ENCODE assay signal across 13 cellular contexts in genomic region chr6:16524380-16524707, GRCh38.
A peak's percentile ranks its signal among the peaks of the same experiment; 100 is the strongest.
DNase-seq lines count a peak whose midpoint lies in the region; ATAC-seq, FAIRE-seq and TF ChIP-seq lines count a peak whose summit lies in the region.
"Had no signal": no experiment of that assay in that cellular context is flagged by ENCODE, and none has a peak within 500 bp of the region (broad histone marks: within the 10 kb centered on the region; RNA-seq: fewer than 3 reads in every experiment).

No MANE protein-coding gene starts in this region.

- H3K23me2 ChIP-seq in H9 (ENCODE audit: insufficient read length, low read depth, low read length, poor library complexity, severe bottlenecking): no peaks in the 10 kb centered on the region

- H3K79me1 ChIP-seq in H9 (ENCODE audit: insufficient read depth, low read depth, low read length, poor library complexity, severe bottlenecking): no peaks in the 10 kb centered on the region

- H3K27me3 Mint-ChIP-seq in astrocyte (ENCODE audit: low read depth, unreplicated experiment) (no peaks in the 10 kb centered on the region), nephron progenitor cell (ENCODE audit: low read depth, poor library complexity) (no peaks in the 10 kb centered on the region), H9 (ENCODE audit: low read depth) (no peaks in the 10 kb centered on the region)
- H3K27me3 Mint-ChIP-seq: memory B cell had no signal

- no peaks in the 10 kb centered on the region for H3K9me3 ChIP-seq in astrocyte (ENCODE audit: insufficient read depth, low read depth, low read length)
- H3K9me3 ChIP-seq in H9 (ENCODE audit: control insufficient read depth, low read depth, low read length): no peaks in the 10 kb centered on the region
- no peaks in the 10 kb centered on the region for H3K9me3 ChIP-seq in gastrocnemius medialis
- H3K9me3 ChIP-seq: esophagus squamous epithelium, upper lobe of left lung had no signal

- FAIRE-seq in astrocyte (lab: Jason Lieb, UNC): peak; percentile 23

- no peak overlapping the region for H2BK12ac ChIP-seq in H9 (ENCODE audit: insufficient read length, low read depth, low read length)

- ATAC-seq in gastrocnemius medialis: no peak
- no peak for ATAC-seq in GM18868 (IDR thresholded peaks at IDR 0.05; ENCODE audit: unreplicated experiment)

- no peak overlapping the region for H2BK5ac ChIP-seq in H9 (ENCODE audit: insufficient read length, low read length)

- H3K56ac ChIP-seq in H9 (ENCODE audit: insufficient read length, low read depth, low read length): no peak overlapping the region

- H3K36me3 Mint-ChIP-seq in astrocyte (ENCODE audit: low read depth, unreplicated experiment) (peaks cover 13% of the 10 kb centered on the region), nephron progenitor cell (ENCODE audit: low read depth) (peaks cover 3% of the 10 kb centered on the region), H9 (ENCODE audit: insufficient read depth in 1 of 3, low read depth in 3 of 3) (no peaks in the 10 kb centered on the region)

- H3K14ac ChIP-seq in H9 (ENCODE audit: insufficient read depth, low read length): no peak overlapping the region

- no peak overlapping the region for H2AK5ac ChIP-seq in H9 (ENCODE audit: insufficient read length, low read length)

- H4K20me1 ChIP-seq in astrocyte (ENCODE audit: insufficient read depth, low read length): no peaks in the 10 kb centered on the region
- no peaks in the 10 kb centered on the region for H4K20me1 ChIP-seq in H9 (ENCODE audit: control insufficient read depth, insufficient read depth, insufficient read length)

- no peak overlapping the region for H3T11ph ChIP-seq in H9 (ENCODE audit: low read length)

- H3K9me3 Mint-ChIP-seq in astrocyte (ENCODE audit: unreplicated experiment) (no peaks in the 10 kb centered on the region), nephron progenitor cell (peaks cover 4% of the 10 kb centered on the region), H9 (no peaks in the 10 kb centered on the region)

- no peak for TF ChIP-seq POLR2A in gastrocnemius medialis (IDR thresholded peaks at IDR 0.05)

- H3K4me2 ChIP-seq in astrocyte (ENCODE audit: low read length): peak overlapping the region; percentile 63
- H3K4me2 ChIP-seq in H9 (ENCODE audit: insufficient read depth, insufficient read length, low read length): no peak overlapping the region

- H3K79me2 ChIP-seq in astrocyte (ENCODE audit: insufficient read depth, low read length): peaks cover 2% of the 10 kb centered on the region
- H3K79me2 ChIP-seq in H9 (ENCODE audit: insufficient read depth, low read length): no peaks in the 10 kb centered on the region

- H2BK120ac ChIP-seq in H9 (ENCODE audit: low read depth, low read length, poor library complexity, severe bottlenecking): no peak overlapping the region

- no peak overlapping the region for H2BK15ac ChIP-seq in H9 (ENCODE audit: low read depth, low read length)

- H3K4me1 Mint-ChIP-seq in astrocyte (ENCODE audit: low read depth, unreplicated experiment) (peaks cover 28% of the 10 kb centered on the region), nephron progenitor cell (peaks cover 10% of the 10 kb centered on the region), H9 (peaks cover 8% of the 10 kb centered on the region in 2 experiments)
- H3K4me1 Mint-ChIP-seq: memory B cell had no signal

- H3K23ac ChIP-seq in H9 (ENCODE audit: insufficient read length, low read depth, low read length): no peak overlapping the region

- H3K18ac ChIP-seq in H9 (ENCODE audit: insufficient read length, low read depth, low read length): no peak overlapping the region

- in situ Hi-C loops in gastrocnemius medialis (cut with MboI; ENCODE audit: low sequenced_read_pairs in 4 of 4): loop anchor here in 2 of 4 donors (25.0 kb wide), 1 partner anchor 438 kb away; no protein-coding TSS in a partner anchor

- H4K8ac ChIP-seq in H9 (replicated peaks; ENCODE audit: insufficient read length, low read depth, low read length): no peak overlapping the region

- no peak overlapping the region for H3K4me3 Mint-ChIP-seq in astrocyte (ENCODE audit: unreplicated experiment)
- H3K4me3 Mint-ChIP-seq in nephron progenitor cell: no peak overlapping the region
- no peak overlapping the region for H3K4me3 Mint-ChIP-seq in H9
- H3K4me3 Mint-ChIP-seq: memory B cell had no signal

- peak; percentile 40 for DNase-seq in activated CD4-positive, alpha-beta T cell treated with anti-CD3 and anti-CD28 coated beads for 48 hours
- no peak for DNase-seq in activated CD4-positive, alpha-beta T cell treated with anti-CD3 and anti-CD28 coated beads, Interleukin-2, amount 50 U/mL, for 1 hour
- DNase-seq in HT1080 (ENCODE audit: low read depth) (peak; percentile 29), astrocyte (ENCODE audit: low read depth) (peak; percentile 94), nephron progenitor cell (no peak), H9 (no peak), gastrocnemius medialis (no peak)
- DNase-seq: cortex of kidney, esophagus squamous epithelium, NCI-H2171 treated with DMSO at 0.1 percent for 48 hours, upper lobe of left lung had no signal

- H4K91ac ChIP-seq in H9 (ENCODE audit: insufficient read length, low read depth, low read length): no peak overlapping the region

- H3K9ac ChIP-seq in astrocyte (ENCODE audit: low read length) (peak overlapping the region; percentile 85), H9 (ENCODE audit: extremely low read depth, insufficient read length, low read length) (no peak overlapping the region)

- H2BK20ac ChIP-seq in H9 (ENCODE audit: low read depth, low read length, poor library complexity, severe bottlenecking): no peak overlapping the region

- H2AFZ ChIP-seq in astrocyte (ENCODE audit: low read depth, low read length) (no peak overlapping the region), H9 (ENCODE audit: low read length) (no peak overlapping the region)

- no peak overlapping the region for H3K4me3 ChIP-seq in astrocyte (ENCODE audit: insufficient read depth, low read depth, low read length)
- no peak overlapping the region for H3K4me3 ChIP-seq in gastrocnemius medialis
- H3K4me3 ChIP-seq: esophagus squamous epithelium, upper lobe of left lung had no signal

- H3K27ac Mint-ChIP-seq in astrocyte (ENCODE audit: unreplicated experiment): peak overlapping the region; percentile 98
- peak overlapping the region; percentile 13 for H3K27ac Mint-ChIP-seq in nephron progenitor cell
- H3K27ac Mint-ChIP-seq in H9: no peak overlapping the region

- TF ChIP-seq CTCF in astrocyte (IDR thresholded peaks at IDR 0.05; ENCODE audit: insufficient read depth, low read depth, low read length) (no peak), nephron progenitor cell (IDR thresholded peaks at IDR 0.05) (no peak), H9 (conservative IDR thresholded peaks at IDR 0.05) (no peak), gastrocnemius medialis (IDR thresholded peaks at IDR 0.05 in 4 of 5, conservative IDR thresholded peaks at IDR 0.05 in 1 of 5) (no peak)

- WGBS in H9 (ENCODE audit: extremely low coverage, insufficient read length, low lambda C conversion rate): no CpG with 5 or more reads among the region's 8 CpGs

- no peaks in the 10 kb centered on the region for H3K27me3 ChIP-seq in astrocyte (ENCODE audit: insufficient read depth, low read length)
- no peaks in the 10 kb centered on the region for H3K27me3 ChIP-seq in H9 (ENCODE audit: insufficient read depth, low read length)
- H3K27me3 ChIP-seq in gastrocnemius medialis: no peaks in the 10 kb centered on the region
- H3K27me3 ChIP-seq: esophagus squamous epithelium, upper lobe of left lung had no signal

- H3K4me1 ChIP-seq in astrocyte (ENCODE audit: insufficient read depth, low read length) (peaks cover 29% of the 10 kb centered on the region), H9 (ENCODE audit: insufficient read depth, low read length) (no peaks in the 10 kb centered on the region), gastrocnemius medialis (peaks cover 3% of the 10 kb centered on the region in 2 donors)
- H3K4me1 ChIP-seq: esophagus squamous epithelium, upper lobe of left lung had no signal

- no peak overlapping the region for H4K5ac ChIP-seq in H9 (ENCODE audit: insufficient read length, low read depth, low read length)

- peak overlapping the region; percentile 99 for H3K27ac ChIP-seq in astrocyte (ENCODE audit: low read depth, low read length)
- H3K27ac ChIP-seq in H9 (ENCODE audit: insufficient read length, low read depth, low read length): no peak overlapping the region
- no peak overlapping the region for H3K27ac ChIP-seq in gastrocnemius medialis
- H3K27ac ChIP-seq: esophagus squamous epithelium, upper lobe of left lung had no signal

- intact Hi-C loops in gastrocnemius medialis (cut with DNase I; ENCODE audit: low total_unique reads): no loop called here

- H3K36me3 ChIP-seq in astrocyte (ENCODE audit: insufficient read depth, low read length) (peaks cover 3% of the 10 kb centered on the region), gastrocnemius medialis (peaks cover 0 to 10% of the 10 kb centered on the region in 2 donors)

- H3K4ac ChIP-seq in H9 (ENCODE audit: low read depth, low read length): no peak overlapping the region

Comparison
In these comparisons a context has a peak if more than half of its experiments do, and no peak if none do; other contexts are left out.
1. DNase-seq: peak in activated CD4-positive, alpha-beta T cell treated with anti-CD3 and anti-CD28 coated beads for 48 hours (single experiment), HT1080 (single experiment) and astrocyte (single experiment); none in activated CD4-positive, alpha-beta T cell treated with anti-CD3 and anti-CD28 coated beads, Interleukin-2, amount 50 U/mL, for 1 hour (single experiment), nephron progenitor cell (single experiment), H9 (single experiment) and gastrocnemius medialis (0 of 2).
2. H3K27ac Mint-ChIP-seq: peak in astrocyte (single experiment) and nephron progenitor cell (single experiment); none in H9 (0 of 3).